Comparison of ENCODE assay signal across 8 cellular contexts in the genomic region with DNA sequence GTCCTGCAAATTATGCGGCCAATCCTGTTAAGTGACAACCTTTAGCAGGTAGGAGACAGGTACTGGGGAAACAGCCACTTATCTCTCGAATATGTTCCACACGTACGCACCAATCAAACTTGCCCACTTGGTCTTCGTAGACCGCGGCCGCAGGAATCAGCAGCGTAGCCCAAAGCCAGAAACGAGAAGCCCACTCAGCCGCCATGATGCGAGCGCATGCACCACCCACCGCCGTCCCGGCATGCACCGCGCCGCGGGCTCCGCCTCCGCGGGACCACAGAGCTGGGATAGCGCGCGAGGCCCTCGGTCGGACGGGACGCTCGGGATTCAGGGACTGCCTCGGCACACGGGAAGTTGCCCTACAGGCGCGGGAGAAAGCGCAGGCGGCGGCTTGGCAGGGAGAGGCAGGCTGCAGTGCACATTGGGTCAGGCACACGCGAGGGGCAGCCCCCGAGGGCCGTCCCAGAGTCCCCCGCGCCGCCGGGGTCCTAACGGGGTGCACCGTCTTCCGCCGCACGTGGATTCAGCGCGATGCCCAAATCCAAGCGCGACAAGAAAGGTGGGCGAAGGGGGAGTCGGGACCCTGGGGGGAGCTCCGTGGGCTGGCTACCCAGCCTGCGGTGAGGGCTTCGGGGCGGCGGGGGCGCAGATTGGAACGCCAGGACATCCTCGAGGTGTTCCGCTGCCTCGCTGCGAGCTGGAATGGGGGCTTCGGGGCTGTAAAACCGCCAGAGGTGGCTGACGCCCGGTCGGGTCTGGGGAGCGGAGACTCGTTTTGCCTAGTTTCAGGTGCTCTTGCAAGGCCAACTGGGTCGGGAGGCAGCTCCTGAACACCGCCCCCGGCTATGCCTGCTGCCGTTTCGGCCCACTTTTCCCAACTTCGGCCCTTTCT. TPM values are rescaled to one million over a fixed set of nuclear protein-coding genes. Genes with fewer than 3 reads are reported as not detected.
DNase-seq lines count a peak whose midpoint lies in the region; ATAC-seq and TF ChIP-seq lines count a peak whose summit lies in the region.

TSS of gene EMC1 (minus strand) at position 220 of the 892 bp plus-strand sequence. CDS start at position 205, 15 bp downstream.
TSS of gene MRTO4 (plus strand) at position 501 of the 892 bp plus-strand sequence. CDS start at position 532, 31 bp downstream.

- POLR2A ChIA-PET in RWPE1 (lab: Yijun Ruan, JAX; ENCODE audit: low non-redundant PET): interaction anchor here (0.6 to 1.0 kb wide), 3 partner anchors 12 to 104 kb away, joined by 3 to 4 read pairs (median 3); partner anchors contain the start of genes AKR7A2 and SLC66A1

- in situ Hi-C loops in KBM-7 (cut with MboI; ENCODE audit: low pct_unique_long_range_greater_than_20kb, low sequenced_read_pairs): no loop called here

- H3K4me3 Mint-ChIP-seq in natural killer cell treated with Interleukin-12 subunit alpha and Interleukin-12 subunit beta and Interleukin-15 and Interleukin-18, amount 100 ng/mL, for 72 hours: peak within 1 kb of the TSS; percentile 99

- peak within 1 kb of the TSS; percentile 97 for H3K27ac ChIP-seq in RWPE1

- H3K27me3 Mint-ChIP-seq in natural killer cell treated with Interleukin-12 subunit alpha and Interleukin-12 subunit beta and Interleukin-15 and Interleukin-18, amount 100 ng/mL, for 72 hours: no peaks in the 10 kb centered on the region

- no peak for TF ChIP-seq CTCF in RWPE1 (conservative IDR thresholded peaks at IDR 0.05; ENCODE audit: low read depth)
- TF ChIP-seq CTCF in fibroblast of pulmonary artery (IDR thresholded peaks at IDR 0.05; ENCODE audit: low read length, missing control alignments): no peak

- peaks cover 13% of the 10 kb centered on the region for H3K36me3 Mint-ChIP-seq in natural killer cell treated with Interleukin-12 subunit alpha and Interleukin-12 subunit beta and Interleukin-15 and Interleukin-18, amount 100 ng/mL, for 72 hours

- no peaks in the 10 kb centered on the region for H3K9me3 Mint-ChIP-seq in natural killer cell treated with Interleukin-12 subunit alpha and Interleukin-12 subunit beta and Interleukin-15 and Interleukin-18, amount 100 ng/mL, for 72 hours

- DNase-seq in DMS79 (lab: John Stamatoyannopoulos, UW) (peak; percentile 85), KBM-7 (peak; percentile 90), RWPE1 (ENCODE audit: low spot score) (peak; percentile 90), fibroblast of pulmonary artery (ENCODE audit: low read depth) (peak; percentile 77)
- DNase-seq in activated T-helper 9 cell treated with anti-CD3 and anti-CD28 coated beads, Interleukin-2, amount 50 U/mL, for 16 hours (ENCODE audit: low read depth): peak; percentile 86
- DNase-seq in natural killer cell treated with Interleukin-12 subunit alpha and Interleukin-12 subunit beta and Interleukin-15 and Interleukin-18, amount 100 ng/mL, for 72 hours (ENCODE audit: low spot score): peak; percentile 93
- DNase-seq in stimulated activated naive CD4-positive, alpha-beta T cell treated with Interleukin-2 at 50 U/mL for 16 hours (lab: John Stamatoyannopoulos, UW): peak; percentile 88

- peaks cover 22 to 24% of the 10 kb centered on the region in 2 donors for H3K4me1 Mint-ChIP-seq in natural killer cell treated with Interleukin-12 subunit alpha and Interleukin-12 subunit beta and Interleukin-15 and Interleukin-18, amount 100 ng/mL, for 72 hours (ENCODE audit: low read depth in 2 of 2)

- peak within 1 kb of the TSS; percentile 97 for H3K4me3 ChIP-seq in fibroblast of pulmonary artery (replicated peaks; ENCODE audit: low read depth, low read length)

- CTCF ChIA-PET in RWPE1 (lab: Yijun Ruan, JAX): interaction anchor here (0.7 kb wide), 1 partner anchor 90 kb away, joined by 4 read pairs; no protein-coding TSS in a partner anchor

- ATAC-seq in GM21619 (IDR thresholded peaks at IDR 0.05; ENCODE audit: unreplicated experiment): peak; percentile 84
- ATAC-seq in natural killer cell treated with Interleukin-12 subunit alpha and Interleukin-12 subunit beta and Interleukin-15 and Interleukin-18, amount 100 ng/mL, for 72 hours: peak; percentile 94 to 96

- H3K27ac Mint-ChIP-seq in natural killer cell treated with Interleukin-12 subunit alpha and Interleukin-12 subunit beta and Interleukin-15 and Interleukin-18, amount 100 ng/mL, for 72 hours: peak within 1 kb of the TSS; percentile 92 to 93

RNA-seq across cellular contexts. Expression of gene EMC1, which starts in this region (rescaled TPM):
- 10 to 100 TPM; 54.2 to 85.7 TPM for total RNA-seq in natural killer cell treated with Interleukin-12 subunit alpha and Interleukin-12 subunit beta and Interleukin-15 and Interleukin-18, amount 100 ng/mL, for 72 hours

RNA-seq across cellular contexts. Expression of gene MRTO4, which starts in this region (rescaled TPM):
- 100 to 1,000 TPM in 1 of 2 donors, 10 to 100 TPM in 1; 65.5 to 139 TPM for total RNA-seq in natural killer cell treated with Interleukin-12 subunit alpha and Interleukin-12 subunit beta and Interleukin-15 and Interleukin-18, amount 100 ng/mL, for 72 hours

Comparison
In these comparisons a context has a peak if more than half of its experiments do, and no peak if none do; other contexts are left out.
1. Peak in every context shown above with its lines: DNase-seq, ATAC-seq, H3K4me3 ChIP-seq and H3K27ac ChIP-seq.